Comparison of ENCODE assay signal across 9 cellular contexts in the genomic region with DNA sequence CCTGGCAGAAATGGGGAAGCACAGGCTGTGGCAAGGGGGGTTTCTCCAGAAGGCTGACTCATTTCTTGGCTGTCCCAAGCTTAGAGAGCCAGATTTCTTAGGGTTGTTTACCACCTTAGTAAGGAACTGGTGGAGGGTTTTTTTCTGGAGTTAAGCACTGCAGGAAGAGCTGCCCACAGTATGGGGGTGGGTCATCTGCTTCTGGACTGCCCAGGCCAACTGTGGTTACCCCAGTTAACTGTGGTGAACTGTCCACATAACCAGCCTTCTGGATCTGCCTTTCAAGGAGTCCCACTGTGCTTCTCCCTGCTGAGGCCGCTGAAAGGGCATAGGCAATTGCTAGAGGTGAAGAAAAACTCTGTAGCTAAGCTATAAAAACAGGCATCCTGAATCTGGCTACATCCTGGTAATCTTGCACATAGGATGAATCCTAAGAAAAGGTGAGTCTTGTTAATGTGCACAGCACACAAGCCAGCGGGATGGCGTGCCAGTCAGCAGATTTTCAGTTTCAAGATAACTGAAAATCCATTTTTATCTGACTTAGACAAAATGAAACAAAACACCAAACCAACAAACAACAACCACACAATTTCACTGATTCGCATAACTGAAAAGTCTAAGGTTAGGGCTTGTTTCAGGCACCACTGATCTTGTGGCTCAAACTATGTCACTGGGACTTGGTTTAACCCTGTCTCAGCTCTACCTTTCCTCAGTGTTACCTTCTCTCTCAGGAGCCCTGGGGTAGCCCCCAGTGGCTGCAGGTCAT. TPM values are rescaled to one million over a fixed set of nuclear protein-coding genes. Genes with fewer than 3 reads are reported as not detected.
DNase-seq lines count a peak whose midpoint lies in the region; ATAC-seq and TF ChIP-seq lines count a peak whose summit lies in the region.
"Had no signal": no experiment of that assay in that cellular context is flagged by ENCODE, and none has a peak within 500 bp of the region (broad histone marks: within the 10 kb centered on the region; RNA-seq: fewer than 3 reads in every experiment).

No MANE protein-coding gene starts in this region.

- DNase-seq in stimulated activated CD4-positive, alpha-beta T cell treated with anti-CD3 and anti-CD28 coated beads, Interleukin-15, amount 100 ng/mL, for 24 hours = peak; percentile 47
- DNase-seq in stimulated activated CD4-positive, alpha-beta T cell treated with anti-CD3 and anti-CD28 coated beads, Interleukin-4, amount 100 ng/mL, for 4 hours = no peak
- peak; percentile 68 for DNase-seq in activated CD8-positive, alpha-beta T cell treated with anti-CD3 and anti-CD28 coated beads for 36 hours
- peak; percentile 33 for DNase-seq in stimulated activated CD4-positive, alpha-beta T cell treated with anti-CD3 and anti-CD28 coated beads, Interleukin-4, amount 100 ng/mL, for 1 hour
- no peak for DNase-seq in HUDEP-2 (lab: John Stamatoyannopoulos, UW; ENCODE audit: unreplicated experiment in 76 of 76)
- no peak for DNase-seq in epidermal melanocyte (ENCODE audit: insufficient read length, low spot score)
- no peak for DNase-seq in hepatic stellate cell (ENCODE audit: low spot score)
- DNase-seq: DND-41 had no signal

- H3K9me3 Mint-ChIP-seq in activated CD8-positive, alpha-beta T cell treated with anti-CD3 and anti-CD28 coated beads for 36 hours = peaks cover 9% of the 10 kb centered on the region

- ATAC-seq in HG03139 (IDR thresholded peaks at IDR 0.05; ENCODE audit: unreplicated experiment) = peak; percentile 51
- peak; percentile 83 for ATAC-seq in activated CD8-positive, alpha-beta T cell treated with anti-CD3 and anti-CD28 coated beads for 36 hours

- POLR2A ChIA-PET in activated CD8-positive, alpha-beta T cell treated with anti-CD3 and anti-CD28 coated beads for 36 hours (lab: Charles Lee) = interaction anchor here (1.0 to 1.6 kb wide), 2 partner anchors 21 to 32 kb away, joined by 3 to 4 read pairs; a partner anchor contains a TSS

- intact Hi-C loops in activated CD8-positive, alpha-beta T cell treated with anti-CD3 and anti-CD28 coated beads for 36 hours (cut with micrococcal nuclease) = no loop called here

- TF ChIP-seq CTCF in activated CD8-positive, alpha-beta T cell treated with anti-CD3 and anti-CD28 coated beads for 36 hours (IDR thresholded peaks at IDR 0.05) = no peak

- H3K36me3 Mint-ChIP-seq in activated CD8-positive, alpha-beta T cell treated with anti-CD3 and anti-CD28 coated beads for 36 hours (ENCODE audit: low read depth) = peaks cover 5% of the 10 kb centered on the region

- H3K4me3 Mint-ChIP-seq in activated CD8-positive, alpha-beta T cell treated with anti-CD3 and anti-CD28 coated beads for 36 hours = no peak overlapping the region

- peaks cover 25% of the 10 kb centered on the region for H3K4me1 Mint-ChIP-seq in activated CD8-positive, alpha-beta T cell treated with anti-CD3 and anti-CD28 coated beads for 36 hours (ENCODE audit: low read depth)

- H3K27me3 Mint-ChIP-seq in activated CD8-positive, alpha-beta T cell treated with anti-CD3 and anti-CD28 coated beads for 36 hours = peaks cover 4% of the 10 kb centered on the region

- CTCF ChIA-PET in activated CD8-positive, alpha-beta T cell treated with anti-CD3 and anti-CD28 coated beads for 36 hours (lab: Charles Lee) = interaction anchor here (0.7 to 1.0 kb wide), 4 partner anchors 9 to 33 kb away, joined by 3 read pairs; no protein-coding TSS in a partner anchor

- peak overlapping the region; percentile 69 for H3K27ac Mint-ChIP-seq in activated CD8-positive, alpha-beta T cell treated with anti-CD3 and anti-CD28 coated beads for 36 hours

RNA-seq across cellular contexts. Expression of a gene that starts 21.6 kb away (rescaled TPM):
- total RNA-seq in activated CD8-positive, alpha-beta T cell treated with anti-CD3 and anti-CD28 coated beads for 36 hours = 10 to 100 TPM in 1 of 2 experiments, 1 to 10 TPM in 1; 9.3 to 11.0 TPM

Comparison
In these comparisons a context has a peak if more than half of its experiments do, and no peak if none do; other contexts are left out.
1. DNase-seq: peak in stimulated activated CD4-positive, alpha-beta T cell treated with anti-CD3 and anti-CD28 coated beads, Interleukin-15, amount 100 ng/mL, for 24 hours (single experiment), activated CD8-positive, alpha-beta T cell treated with anti-CD3 and anti-CD28 coated beads for 36 hours (single experiment) and stimulated activated CD4-positive, alpha-beta T cell treated with anti-CD3 and anti-CD28 coated beads, Interleukin-4, amount 100 ng/mL, for 1 hour (single experiment); none in stimulated activated CD4-positive, alpha-beta T cell treated with anti-CD3 and anti-CD28 coated beads, Interleukin-4, amount 100 ng/mL, for 4 hours (0 of 2), HUDEP-2 (0 of 76), epidermal melanocyte (single experiment) and hepatic stellate cell (single experiment).